In the genomic region with DNA sequence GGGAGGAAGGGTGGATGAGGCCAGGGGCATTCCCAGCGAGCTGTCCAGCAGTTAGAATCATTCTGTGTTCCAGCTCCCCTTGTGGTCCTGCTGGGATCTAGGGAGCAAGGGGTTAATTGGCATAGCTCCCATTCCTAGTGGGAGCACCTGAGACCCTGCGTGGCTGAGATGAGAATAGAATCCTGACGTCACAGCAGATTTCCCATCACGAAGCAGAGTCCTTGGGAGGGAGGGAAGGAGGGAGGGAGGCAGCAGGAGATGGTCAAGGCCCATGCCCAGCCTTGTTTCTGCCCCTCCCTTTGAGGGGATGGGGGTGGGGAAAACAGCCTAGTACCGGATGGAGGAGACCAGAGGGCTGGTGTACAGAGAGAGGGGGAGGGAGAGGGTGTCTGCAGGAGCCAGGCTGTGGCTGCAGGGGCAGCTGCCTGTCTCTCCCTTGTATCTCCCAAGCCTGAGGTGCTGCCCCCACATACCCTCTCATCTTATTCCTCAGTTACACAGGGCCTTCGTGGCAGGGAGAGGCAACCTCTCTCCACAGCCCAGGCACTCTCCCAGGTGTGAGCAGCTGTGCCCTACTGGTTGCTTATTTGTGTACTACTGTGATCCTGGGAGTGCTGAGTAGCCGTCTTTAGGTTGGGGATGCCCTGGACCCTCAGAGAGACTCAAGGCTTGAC, we compare ENCODE assay signal across 12 cellular contexts. TPM values are rescaled to one million over a fixed set of nuclear protein-coding genes. Genes with fewer than 3 reads are reported as not detected.
DNase-seq lines count a peak whose midpoint lies in the region; ATAC-seq and TF ChIP-seq lines count a peak whose summit lies in the region.
"Had no signal": no experiment of that assay in that cellular context is flagged by ENCODE, and none has a peak within 500 bp of the region (broad histone marks: within the 10 kb centered on the region; RNA-seq: fewer than 3 reads in every experiment).

No MANE protein-coding gene starts in this region.

- no peaks in the 10 kb centered on the region for H3K27me3 Mint-ChIP-seq in Caco-2 (ENCODE audit: insufficient read depth, unreplicated experiment)
- peaks cover 8% of the 10 kb centered on the region for H3K27me3 Mint-ChIP-seq in nephron (ENCODE audit: low read depth)
- H3K27me3 Mint-ChIP-seq in activated T-cell treated with anti-CD3 and anti-CD28 coated beads, Interleukin-2, amount 50 U/mL, for 4 hours (ENCODE audit: low read depth) = peaks cover 16% of the 10 kb centered on the region

- no TSS peak for BruUV-seq in Caco-2 (replicated peaks; lab: Mats Ljungman, UMichigan)

- H3K4me3 ChIP-seq in Caco-2 (ENCODE audit: low read depth, low read length) = no peak overlapping the region
- H3K4me3 ChIP-seq in NT2/D1 (ENCODE audit: insufficient read length, low read depth) = no peak overlapping the region
- H3K4me3 ChIP-seq in dorsolateral prefrontal cortex = peak overlapping the region in 15 of 59 donors; percentile 3 to 84 (median 17)
- H3K4me3 ChIP-seq: psoas muscle had no signal

- no peaks in the 10 kb centered on the region for H3K9me3 ChIP-seq in Caco-2
- no peaks in the 10 kb centered on the region for H3K9me3 ChIP-seq in NT2/D1 (ENCODE audit: insufficient read depth, low read length)
- H3K9me3 ChIP-seq: psoas muscle had no signal

- ATAC-seq in HG02970 (IDR thresholded peaks at IDR 0.05; ENCODE audit: low FRiP score, unreplicated experiment) (no peak), GM21619 (IDR thresholded peaks at IDR 0.05; ENCODE audit: unreplicated experiment) (no peak)
- no peak for ATAC-seq in activated T-cell treated with anti-CD3 and anti-CD28 coated beads, Interleukin-2, amount 50 U/mL, for 4 hours
- ATAC-seq: psoas muscle had no signal

- H3K9me3 Mint-ChIP-seq in Caco-2 (ENCODE audit: unreplicated experiment) = no peaks in the 10 kb centered on the region
- H3K9me3 Mint-ChIP-seq in nephron = no peaks in the 10 kb centered on the region
- H3K9me3 Mint-ChIP-seq in activated T-cell treated with anti-CD3 and anti-CD28 coated beads, Interleukin-2, amount 50 U/mL, for 4 hours = no peaks in the 10 kb centered on the region

- H3K27ac ChIP-seq in dorsolateral prefrontal cortex = peak overlapping the region; percentile 82 to 99 (median 95)
- H3K27ac ChIP-seq: C4-2B, psoas muscle had no signal

- peak; percentile 55 to 64 for DNase-seq in Caco-2
- peak; percentile 64 for DNase-seq in NT2/D1 (ENCODE audit: low read depth, low spot score)
- peak in 8 of 10 donors; percentile 23 to 82 (median 69) for DNase-seq in dorsolateral prefrontal cortex
- no peak for DNase-seq in DMS114 treated with DMSO at 0.1 percent for 48 hours (lab: John Stamatoyannopoulos, UW; ENCODE audit: unreplicated experiment)
- DNase-seq in activated T-cell treated with anti-CD3 and anti-CD28 coated beads, Interleukin-2, amount 50 U/mL, for 4 hours = no peak
- DNase-seq: activated CD4-positive, CD25-positive, alpha-beta regulatory T cell treated with anti-CD3 and anti-CD28 coated beads, Interleukin-2, amount 50 U/mL, for 72 hours; Kasumi-1 had no signal

- POLR2A ChIA-PET in Caco-2 (lab: Charles Lee) = interaction anchor here (0.5 to 0.6 kb wide), 2 partner anchors 35 to 46 kb away, joined by 4 to 8 read pairs; no protein-coding TSS in a partner anchor

- CTCF ChIA-PET in Caco-2 (lab: Charles Lee) = interaction anchor here (1.4 to 3.2 kb wide), 2 partner anchors 10 to 20 kb away, joined by 5 to 17 read pairs; no protein-coding TSS in a partner anchor

- peak overlapping the region; percentile 78 for H3K9ac ChIP-seq in NT2/D1 (ENCODE audit: insufficient read length, low read depth)

- H3K36me3 Mint-ChIP-seq in Caco-2 (ENCODE audit: insufficient read depth, unreplicated experiment) = peaks cover 42% of the 10 kb centered on the region
- peaks cover 24% of the 10 kb centered on the region for H3K36me3 Mint-ChIP-seq in nephron (ENCODE audit: low read depth)
- H3K36me3 Mint-ChIP-seq in activated T-cell treated with anti-CD3 and anti-CD28 coated beads, Interleukin-2, amount 50 U/mL, for 4 hours (ENCODE audit: insufficient read depth) = no peaks in the 10 kb centered on the region

- intact Hi-C loops in Caco-2 (cut with micrococcal nuclease; ENCODE audit: unreplicated experiment) (no loop called here), dorsolateral prefrontal cortex (cut with DNase I) (loop anchor here in 1 of 2 donors (5.0 kb wide), 1 partner anchor 38 kb away; no protein-coding TSS in a partner anchor)

- H3K4me1 Mint-ChIP-seq in Caco-2 (ENCODE audit: low read depth, unreplicated experiment) (peaks cover 56% of the 10 kb centered on the region), nephron (peaks cover 82% of the 10 kb centered on the region)
- peaks cover 5% of the 10 kb centered on the region for H3K4me1 Mint-ChIP-seq in activated T-cell treated with anti-CD3 and anti-CD28 coated beads, Interleukin-2, amount 50 U/mL, for 4 hours (ENCODE audit: low read depth)

- H3K4me3 Mint-ChIP-seq in Caco-2 (ENCODE audit: unreplicated experiment) (no peak overlapping the region), nephron (peak overlapping the region; percentile 31 to 46 (median 42))
- no peak overlapping the region for H3K4me3 Mint-ChIP-seq in activated T-cell treated with anti-CD3 and anti-CD28 coated beads, Interleukin-2, amount 50 U/mL, for 4 hours

- H3K27me3 ChIP-seq in Caco-2 (replicated peaks; ENCODE audit: control insufficient read depth, insufficient read depth, low read length) (no peaks in the 10 kb centered on the region), NT2/D1 (ENCODE audit: insufficient read depth, insufficient read length) (no peaks in the 10 kb centered on the region), dorsolateral prefrontal cortex (no peaks in the 10 kb centered on the region)

- H3K36me3 ChIP-seq in Caco-2 (ENCODE audit: control insufficient read depth, insufficient read depth, low read length) (peaks cover 3% of the 10 kb centered on the region), NT2/D1 (ENCODE audit: insufficient read depth, insufficient read length, low read length) (peaks cover 63% of the 10 kb centered on the region)

- peaks cover 85% of the 10 kb centered on the region for H3K4me1 ChIP-seq in Caco-2
- H3K4me1 ChIP-seq in NT2/D1 (ENCODE audit: insufficient read depth, insufficient read length) = peaks cover 45% of the 10 kb centered on the region

- TF ChIP-seq CTCF in Caco-2 (IDR thresholded peaks at IDR 0.05; ENCODE audit: insufficient read depth in 1 of 2, low read depth in 1 of 2, low read length in 1 of 2, severe bottlenecking in 1 of 2, unreplicated experiment in 1 of 2) = no peak
- no peak for TF ChIP-seq CTCF in dorsolateral prefrontal cortex (IDR thresholded peaks at IDR 0.05 in 54 of 56, conservative IDR thresholded peaks at IDR 0.05 in 2 of 56; ENCODE audit: low read depth in 1 of 56, partially characterized antibody in 56 of 56)
- no peak for TF ChIP-seq CTCF in nephron (IDR thresholded peaks at IDR 0.05; ENCODE audit: unreplicated experiment in 3 of 3)

- H3K27ac Mint-ChIP-seq in Caco-2 (ENCODE audit: unreplicated experiment) (peak overlapping the region; percentile 78), nephron (peak overlapping the region; percentile 98 to 100 (median 99))

RNA-seq across cellular contexts. Expression of a gene that starts 5.4 kb away (rescaled TPM):
- total RNA-seq in Caco-2 (2022) = 118 and 120 TPM in 2 replicates
- 100 to 1,000 TPM; 151 to 285 (median 212) TPM for total RNA-seq in dorsolateral prefrontal cortex
- total RNA-seq in activated T-cell treated with anti-CD3 and anti-CD28 coated beads, Interleukin-2, amount 50 U/mL, for 4 hours = 1 to 10 TPM; 2.2 to 2.9 (median 2.3) TPM

RNA-seq across cellular contexts. Expression of a gene that starts 20.4 kb away (rescaled TPM):
- total RNA-seq in Caco-2 (2022) = 55.3 and 67.1 TPM in 2 replicates
- total RNA-seq in dorsolateral prefrontal cortex = 10 to 100 TPM; 24.8 to 60.8 (median 39.0) TPM
- 10 to 100 TPM; 63.6 to 70.4 (median 66.2) TPM for total RNA-seq in activated T-cell treated with anti-CD3 and anti-CD28 coated beads, Interleukin-2, amount 50 U/mL, for 4 hours

RNA-seq across cellular contexts. Expression of a gene that starts 50.8 kb away (rescaled TPM):
- total RNA-seq in Caco-2 (2022) (8.5 and 10.9 TPM in 2 replicates), dorsolateral prefrontal cortex (1 to 10 TPM in 112 of 120 experiments, under 1 TPM in 8; 0.15 to 7.3 (median 2.6) TPM)
- total RNA-seq in activated T-cell treated with anti-CD3 and anti-CD28 coated beads, Interleukin-2, amount 50 U/mL, for 4 hours = under 1 TPM; 0.11 to 0.24 (median 0.23) TPM

Comparison
In these comparisons a context has a peak if more than half of its experiments do, and no peak if none do; other contexts are left out.
1. DNase-seq: peak in Caco-2 (2 of 2), NT2/D1 (single experiment) and dorsolateral prefrontal cortex (8 of 10); none in DMS114 treated with DMSO at 0.1 percent for 48 hours (single experiment) and activated T-cell treated with anti-CD3 and anti-CD28 coated beads, Interleukin-2, amount 50 U/mL, for 4 hours (single experiment).
2. H3K4me3 Mint-ChIP-seq: peak in nephron (3 of 3); none in Caco-2 (single experiment) and activated T-cell treated with anti-CD3 and anti-CD28 coated beads, Interleukin-2, amount 50 U/mL, for 4 hours (single experiment).
3. RNA of a gene that starts 5.4 kb away (total RNA-seq): 151 to 285 TPM in dorsolateral prefrontal cortex and 118 to 120 TPM in Caco-2; 2.2 to 2.9 TPM in activated T-cell treated with anti-CD3 and anti-CD28 coated beads, Interleukin-2, amount 50 U/mL, for 4 hours; every median in the first group is over 10 times any median in the second.